Comparison of ENCODE assay signal across 18 cellular contexts in genomic region chr1:89779541-89779940, GRCh38.
"Had no signal": no experiment of that assay in that cellular context is flagged by ENCODE, and none has a peak within 500 bp of the region (broad histone marks: within the 10 kb centered on the region; RNA-seq: fewer than 3 reads in every experiment).

No MANE protein-coding gene starts in this region.

- H3K4me3 ChIP-seq: adrenal gland, cardiac muscle cell, gastrocnemius medialis, lower lobe of right lung, psoas muscle, thyroid gland had no signal

- H3K27ac ChIP-seq: adrenal gland, cardiac muscle cell, gastrocnemius medialis, lower lobe of right lung, psoas muscle, thyroid gland, WERI-Rb-1 had no signal

- H3K36me3 Mint-ChIP-seq: activated CD8-positive, alpha-beta memory T cell treated with anti-CD3 and anti-CD28 coated beads, Interleukin-2, amount 10 ng/mL, durations not matched to agents 7 days and 5 days; naive thymus-derived CD8-positive, alpha-beta T cell had no signal

- H3K9me3 Mint-ChIP-seq: dendritic cell treated with granulocyte-macrophage colony-stimulating factor and Interleukin-4, amounts not matched to agents 40 ng/mL and 50 ng/mL, for 4 days; naive thymus-derived CD8-positive, alpha-beta T cell had no signal

- H3K27me3 Mint-ChIP-seq: activated CD8-positive, alpha-beta memory T cell treated with anti-CD3 and anti-CD28 coated beads, Interleukin-2, amount 10 ng/mL, durations not matched to agents 7 days and 5 days; dendritic cell treated with granulocyte-macrophage colony-stimulating factor and Interleukin-4, amounts not matched to agents 40 ng/mL and 50 ng/mL, for 4 days had no signal

- H3K27ac Mint-ChIP-seq: activated CD8-positive, alpha-beta memory T cell treated with anti-CD3 and anti-CD28 coated beads, Interleukin-2, amount 10 ng/mL, durations not matched to agents 7 days and 5 days; dendritic cell treated with granulocyte-macrophage colony-stimulating factor and Interleukin-4, amounts not matched to agents 40 ng/mL and 50 ng/mL, for 4 days; naive thymus-derived CD8-positive, alpha-beta T cell had no signal

- H3K4me3 Mint-ChIP-seq: activated CD8-positive, alpha-beta memory T cell treated with anti-CD3 and anti-CD28 coated beads, Interleukin-2, amount 10 ng/mL, durations not matched to agents 7 days and 5 days; dendritic cell treated with granulocyte-macrophage colony-stimulating factor and Interleukin-4, amounts not matched to agents 40 ng/mL and 50 ng/mL, for 4 days; naive thymus-derived CD8-positive, alpha-beta T cell had no signal

- H3K4me1 ChIP-seq: adrenal gland, gastrocnemius medialis, lower lobe of right lung, psoas muscle, thyroid gland had no signal

- H3K27me3 ChIP-seq: adrenal gland, cardiac muscle cell, gastrocnemius medialis, thyroid gland had no signal

- FAIRE-seq: keratinocyte had no signal

- DNase-seq: activated CD8-positive, alpha-beta memory T cell treated with anti-CD3 and anti-CD28 coated beads, Interleukin-2, amount 10 ng/mL, durations not matched to agents 7 days and 5 days; activated effector memory CD4-positive, alpha-beta T cell treated with anti-CD3 and anti-CD28 coated beads, Interleukin-2, amount 50 U/mL, for 16 hours; adrenal gland; effector CD8-positive, alpha-beta T cell; gastrocnemius medialis; head of caudate nucleus; lower lobe of right lung; naive thymus-derived CD8-positive, alpha-beta T cell; psoas muscle; right cardiac atrium; SW 1271; T-helper 2 cell; thyroid gland; WERI-Rb-1 had no signal

- ATAC-seq: activated CD8-positive, alpha-beta memory T cell treated with anti-CD3 and anti-CD28 coated beads, Interleukin-2, amount 10 ng/mL, durations not matched to agents 7 days and 5 days; esophagus mucosa; gastrocnemius medialis; lower lobe of right lung; naive thymus-derived CD8-positive, alpha-beta T cell; psoas muscle; right cardiac atrium had no signal

- H3K36me3 ChIP-seq: adrenal gland, cardiac muscle cell, gastrocnemius medialis, lower lobe of right lung, thyroid gland, WERI-Rb-1 had no signal

- H3K9me3 ChIP-seq: adrenal gland, gastrocnemius medialis, lower lobe of right lung, psoas muscle, thyroid gland had no signal
